ENCODE assay signal across 1 cellular context in the genomic region with DNA sequence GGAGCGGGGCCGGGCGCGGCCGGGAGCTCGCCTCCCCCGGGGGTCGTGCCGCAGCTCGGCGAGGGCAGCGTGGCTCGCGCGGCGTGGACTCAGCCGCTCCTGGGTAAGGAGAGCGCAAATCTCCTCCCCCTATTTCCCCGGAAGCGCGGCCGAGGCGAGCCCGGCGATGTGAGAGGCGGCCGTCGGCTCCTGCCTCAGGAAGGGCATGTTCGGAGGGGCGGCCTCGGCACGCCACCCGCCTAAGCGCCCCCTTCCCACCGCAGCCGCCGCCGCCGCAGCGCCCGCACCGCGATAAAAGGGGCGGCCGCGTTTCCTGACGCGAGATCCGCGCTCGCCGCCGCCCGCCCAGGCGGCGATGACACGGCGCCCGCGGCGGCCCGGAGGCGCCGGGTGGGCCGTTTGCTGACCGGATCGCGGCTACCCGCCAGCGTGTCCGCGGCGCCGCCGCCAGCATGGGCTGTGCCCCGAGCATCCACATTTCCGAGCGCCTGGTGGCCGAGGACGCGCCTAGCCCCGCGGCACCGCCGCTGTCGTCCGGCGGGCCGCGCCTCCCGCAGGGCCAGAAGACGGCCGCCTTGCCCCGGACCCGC.
TF ChIP-seq lines count a peak whose summit lies in the region.

A gene with protein sequence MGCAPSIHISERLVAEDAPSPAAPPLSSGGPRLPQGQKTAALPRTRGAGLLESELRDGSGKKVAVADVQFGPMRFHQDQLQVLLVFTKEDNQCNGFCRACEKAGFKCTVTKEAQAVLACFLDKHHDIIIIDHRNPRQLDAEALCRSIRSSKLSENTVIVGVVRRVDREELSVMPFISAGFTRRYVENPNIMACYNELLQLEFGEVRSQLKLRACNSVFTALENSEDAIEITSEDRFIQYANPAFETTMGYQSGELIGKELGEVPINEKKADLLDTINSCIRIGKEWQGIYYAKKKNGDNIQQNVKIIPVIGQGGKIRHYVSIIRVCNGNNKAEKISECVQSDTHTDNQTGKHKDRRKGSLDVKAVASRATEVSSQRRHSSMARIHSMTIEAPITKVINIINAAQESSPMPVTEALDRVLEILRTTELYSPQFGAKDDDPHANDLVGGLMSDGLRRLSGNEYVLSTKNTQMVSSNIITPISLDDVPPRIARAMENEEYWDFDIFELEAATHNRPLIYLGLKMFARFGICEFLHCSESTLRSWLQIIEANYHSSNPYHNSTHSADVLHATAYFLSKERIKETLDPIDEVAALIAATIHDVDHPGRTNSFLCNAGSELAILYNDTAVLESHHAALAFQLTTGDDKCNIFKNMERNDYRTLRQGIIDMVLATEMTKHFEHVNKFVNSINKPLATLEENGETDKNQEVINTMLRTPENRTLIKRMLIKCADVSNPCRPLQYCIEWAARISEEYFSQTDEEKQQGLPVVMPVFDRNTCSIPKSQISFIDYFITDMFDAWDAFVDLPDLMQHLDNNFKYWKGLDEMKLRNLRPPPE (plus strand): TSS at position 146 of the 590 bp plus-strand sequence. CDS start 307 bp downstream, at position 453.

TF ChIP-seq in K562, 482 proteins besides CTCF, POLR2A, EP300 and RAD21 (continued from another document):
- TF ChIP-seq, protein P1, sequence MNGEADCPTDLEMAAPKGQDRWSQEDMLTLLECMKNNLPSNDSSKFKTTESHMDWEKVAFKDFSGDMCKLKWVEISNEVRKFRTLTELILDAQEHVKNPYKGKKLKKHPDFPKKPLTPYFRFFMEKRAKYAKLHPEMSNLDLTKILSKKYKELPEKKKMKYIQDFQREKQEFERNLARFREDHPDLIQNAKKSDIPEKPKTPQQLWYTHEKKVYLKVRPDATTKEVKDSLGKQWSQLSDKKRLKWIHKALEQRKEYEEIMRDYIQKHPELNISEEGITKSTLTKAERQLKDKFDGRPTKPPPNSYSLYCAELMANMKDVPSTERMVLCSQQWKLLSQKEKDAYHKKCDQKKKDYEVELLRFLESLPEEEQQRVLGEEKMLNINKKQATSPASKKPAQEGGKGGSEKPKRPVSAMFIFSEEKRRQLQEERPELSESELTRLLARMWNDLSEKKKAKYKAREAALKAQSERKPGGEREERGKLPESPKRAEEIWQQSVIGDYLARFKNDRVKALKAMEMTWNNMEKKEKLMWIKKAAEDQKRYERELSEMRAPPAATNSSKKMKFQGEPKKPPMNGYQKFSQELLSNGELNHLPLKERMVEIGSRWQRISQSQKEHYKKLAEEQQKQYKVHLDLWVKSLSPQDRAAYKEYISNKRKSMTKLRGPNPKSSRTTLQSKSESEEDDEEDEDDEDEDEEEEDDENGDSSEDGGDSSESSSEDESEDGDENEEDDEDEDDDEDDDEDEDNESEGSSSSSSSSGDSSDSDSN (IDR thresholded peaks at IDR 0.05; ENCODE audit: borderline replicate concordance in 1 of 2, low read depth in 2 of 2, low read length in 2 of 2), result peak in 1 of 2 experiments; percentile 47; a peak in 1 of 4 replicates
- TF ChIP-seq CHD1 (IDR thresholded peaks at IDR 0.05; ENCODE audit: low read length) (peak; percentile 27), MTA2 (IDR thresholded peaks at IDR 0.05; ENCODE audit: low read depth) (no peak), ZFX (CRISPR knock-in tag; IDR thresholded peaks at IDR 0.05) (peak; percentile 4; the same call in 1 of the 2 replicates), RBM34 (IDR thresholded peaks at IDR 0.05; ENCODE audit: borderline replicate concordance, insufficient read depth, low read length) (0 out of 2 replicates have a peak, but pooled peaks have one; percentile 3), GATA2 (CRISPR knock-in tag; IDR thresholded peaks at IDR 0.05) (no peak), NR4A1 (CRISPR knock-in tag; IDR thresholded peaks at IDR 0.05) (0 out of 2 replicates have a peak, but pooled peaks have one; percentile 27), NR4A1 (tag; IDR thresholded peaks at IDR 0.05) (no peak), CCNT2 (IDR thresholded peaks at IDR 0.05; ENCODE audit: borderline replicate concordance, extremely low read depth, insufficient read length, low read depth, low read length) (peak; percentile 59), CBX1 (IDR thresholded peaks at IDR 0.05; ENCODE audit: low read depth) (0 out of 2 replicates have a peak, but pooled peaks have one; percentile 5), CTBP1 (IDR thresholded peaks at IDR 0.05; ENCODE audit: borderline replicate concordance) (peak; percentile 10), E2F6 (IDR thresholded peaks at IDR 0.05; ENCODE audit: borderline replicate concordance in 1 of 2, extremely low read depth in 1 of 2, insufficient read depth in 1 of 2, insufficient read length in 1 of 2, low read depth in 1 of 2, low read length in 1 of 2, poor library complexity in 1 of 2, severe bottlenecking in 1 of 2) (peak in 1 of 2 experiments; percentile 51), ZKSCAN8 (CRISPR knock-in tag; IDR thresholded peaks at IDR 0.05) (0 out of 2 replicates have a peak, but pooled peaks have one; percentile 12), IRF2 (CRISPR knock-in tag; IDR thresholded peaks at IDR 0.05) (no peak)
